In genomic region chr2:54595161-54595803, GRCh38 we compare ENCODE assay signal across 14 cellular contexts.
DNase-seq lines count a peak whose midpoint lies in the region; ATAC-seq lines count a peak whose summit lies in the region.
"Had no signal": no experiment of that assay in that cellular context is flagged by ENCODE, and none has a peak within 500 bp of the region (broad histone marks: within the 10 kb centered on the region; RNA-seq: fewer than 3 reads in every experiment).

No MANE protein-coding gene starts in this region.

- in situ Hi-C loops in HAP-1 (cut with MboI; ENCODE audit: low sequenced_read_pairs): no loop called here

- H3K4me1 ChIP-seq in subcutaneous abdominal adipose tissue (ENCODE audit: control insufficient read depth in 5 of 5, insufficient read depth in 5 of 5, low read length in 5 of 5) (peaks cover 16 to 61% (median 53%) of the 10 kb centered on the region in 5 donors), HAP-1 (peaks cover 5% of the 10 kb centered on the region)

- CTCF ChIA-PET in activated naive CD4-positive, alpha-beta T cell treated with anti-CD3 and anti-CD28 coated beads, Interleukin-2, amount 10 ng/mL, durations not matched to agents 7 days and 5 days (lab: Charles Lee): interaction anchor here (0.6 to 3.3 kb wide), 3 partner anchors 20 to 37 kb away, joined by 3 to 12 read pairs (median 9); no protein-coding TSS in a partner anchor
- CTCF ChIA-PET in activated CD4-positive, alpha-beta memory T cell treated with anti-CD3 and anti-CD28 coated beads, Interleukin-2, amount 10 ng/mL, durations not matched to agents 7 days and 5 days (lab: Charles Lee): interaction anchor here (0.6 to 2.7 kb wide), 5 partner anchors 19 to 488 kb away, joined by 3 to 10 read pairs (median 5); no protein-coding TSS in a partner anchor

- peak overlapping the region; percentile 58 for H3K4me3 Mint-ChIP-seq in activated naive CD4-positive, alpha-beta T cell treated with anti-CD3 and anti-CD28 coated beads, Interleukin-2, amount 10 ng/mL, durations not matched to agents 7 days and 5 days
- H3K4me3 Mint-ChIP-seq in activated CD4-positive, alpha-beta memory T cell treated with anti-CD3 and anti-CD28 coated beads, Interleukin-2, amount 10 ng/mL, durations not matched to agents 7 days and 5 days: no peak overlapping the region

- H3K9me3 ChIP-seq in subcutaneous abdominal adipose tissue (ENCODE audit: control insufficient read depth in 5 of 5, low read length in 5 of 5): no peaks in the 10 kb centered on the region
- H3K9me3 ChIP-seq in HAP-1: no peaks in the 10 kb centered on the region

- POLR2A ChIA-PET in activated CD4-positive, alpha-beta memory T cell treated with anti-CD3 and anti-CD28 coated beads, Interleukin-2, amount 10 ng/mL, durations not matched to agents 7 days and 5 days (lab: Charles Lee): interaction anchor here (1.2 to 15.5 kb wide), 4 partner anchors 11 to 35 kb away, joined by 3 to 132 read pairs (median 14); no protein-coding TSS in a partner anchor

- H3K27ac ChIP-seq in subcutaneous abdominal adipose tissue (ENCODE audit: low read depth, low read length): peak overlapping the region; percentile 78
- H3K27ac ChIP-seq: KMS-11 had no signal

- no peak overlapping the region for H3K9ac ChIP-seq in subcutaneous abdominal adipose tissue (ENCODE audit: low read length in 5 of 5)
- H3K9ac ChIP-seq: KMS-11 had no signal

- no peak overlapping the region for H3K4me3 ChIP-seq in subcutaneous abdominal adipose tissue (ENCODE audit: low read depth in 1 of 5, low read length in 5 of 5)
- H3K4me3 ChIP-seq in HAP-1: no peak overlapping the region

- H3K27ac Mint-ChIP-seq in activated naive CD4-positive, alpha-beta T cell treated with anti-CD3 and anti-CD28 coated beads, Interleukin-2, amount 10 ng/mL, durations not matched to agents 7 days and 5 days: peak overlapping the region; percentile 95
- peak overlapping the region; percentile 87 for H3K27ac Mint-ChIP-seq in activated CD4-positive, alpha-beta memory T cell treated with anti-CD3 and anti-CD28 coated beads, Interleukin-2, amount 10 ng/mL, durations not matched to agents 7 days and 5 days

- H3K36me3 ChIP-seq in subcutaneous abdominal adipose tissue (ENCODE audit: control insufficient read depth in 5 of 5, insufficient read depth in 5 of 5, low read length in 5 of 5) (peaks cover 0 to 30% (median 18%) of the 10 kb centered on the region in 5 donors), HAP-1 (replicated peaks) (peaks cover 5% of the 10 kb centered on the region)

- peaks cover 92% of the 10 kb centered on the region for H3K4me1 Mint-ChIP-seq in activated naive CD4-positive, alpha-beta T cell treated with anti-CD3 and anti-CD28 coated beads, Interleukin-2, amount 10 ng/mL, durations not matched to agents 7 days and 5 days
- H3K4me1 Mint-ChIP-seq in activated CD4-positive, alpha-beta memory T cell treated with anti-CD3 and anti-CD28 coated beads, Interleukin-2, amount 10 ng/mL, durations not matched to agents 7 days and 5 days: peaks cover 70% of the 10 kb centered on the region

- no peaks in the 10 kb centered on the region for H3K9me3 Mint-ChIP-seq in activated naive CD4-positive, alpha-beta T cell treated with anti-CD3 and anti-CD28 coated beads, Interleukin-2, amount 10 ng/mL, durations not matched to agents 7 days and 5 days
- H3K9me3 Mint-ChIP-seq in activated CD4-positive, alpha-beta memory T cell treated with anti-CD3 and anti-CD28 coated beads, Interleukin-2, amount 10 ng/mL, durations not matched to agents 7 days and 5 days: no peaks in the 10 kb centered on the region
- H3K9me3 Mint-ChIP-seq: effector memory CD8-positive, alpha-beta T cell had no signal

- no peaks in the 10 kb centered on the region for H3K27me3 ChIP-seq in subcutaneous abdominal adipose tissue (ENCODE audit: control insufficient read depth in 5 of 5, insufficient read depth in 4 of 5, low read length in 5 of 5)
- no peaks in the 10 kb centered on the region for H3K27me3 ChIP-seq in HAP-1 (ENCODE audit: low read depth)

- no peaks in the 10 kb centered on the region for H3K27me3 Mint-ChIP-seq in activated naive CD4-positive, alpha-beta T cell treated with anti-CD3 and anti-CD28 coated beads, Interleukin-2, amount 10 ng/mL, durations not matched to agents 7 days and 5 days
- H3K27me3 Mint-ChIP-seq in activated CD4-positive, alpha-beta memory T cell treated with anti-CD3 and anti-CD28 coated beads, Interleukin-2, amount 10 ng/mL, durations not matched to agents 7 days and 5 days: no peaks in the 10 kb centered on the region
- H3K27me3 Mint-ChIP-seq: effector memory CD8-positive, alpha-beta T cell had no signal

- DNase-seq in activated naive CD4-positive, alpha-beta T cell treated with anti-CD3 and anti-CD28 coated beads, Interleukin-2, amount 10 ng/mL, durations not matched to agents 7 days and 5 days: no peak
- DNase-seq in activated naive CD4-positive, alpha-beta T cell (lab: John Stamatoyannopoulos, UW): no peak
- DNase-seq in activated CD4-positive, alpha-beta memory T cell treated with anti-CD3 and anti-CD28 coated beads, Interleukin-2, amount 10 ng/mL, durations not matched to agents 7 days and 5 days: no peak
- DNase-seq in left lobe of liver (ENCODE audit: low spot score) (peak; percentile 33), HAP-1 (ENCODE audit: low spot score in 2 of 2) (no peak)
- no peak for DNase-seq in stimulated activated CD4-positive, alpha-beta T cell treated with anti-CD3 and anti-CD28 coated beads, Interleukin-1b, Interleukin-23, amount 100 ng/mL, for 48 hours
- DNase-seq: DMS79 treated with DMSO at 0.1 percent for 48 hours; effector memory CD8-positive, alpha-beta T cell; NCI-H146; NCI-H510A treated with DMSO at 0.1 percent for 48 hours had no signal

- ATAC-seq in left lobe of liver (no peak), GM21390 (IDR thresholded peaks at IDR 0.05; ENCODE audit: unreplicated experiment) (no peak)
- ATAC-seq: Panc1 had no signal

- peaks cover 61% of the 10 kb centered on the region for H3K36me3 Mint-ChIP-seq in activated naive CD4-positive, alpha-beta T cell treated with anti-CD3 and anti-CD28 coated beads, Interleukin-2, amount 10 ng/mL, durations not matched to agents 7 days and 5 days
- H3K36me3 Mint-ChIP-seq in activated CD4-positive, alpha-beta memory T cell treated with anti-CD3 and anti-CD28 coated beads, Interleukin-2, amount 10 ng/mL, durations not matched to agents 7 days and 5 days (ENCODE audit: low read depth): peaks cover 62% of the 10 kb centered on the region
